1 cellular context compared by ENCODE assay signal in the genomic region with DNA sequence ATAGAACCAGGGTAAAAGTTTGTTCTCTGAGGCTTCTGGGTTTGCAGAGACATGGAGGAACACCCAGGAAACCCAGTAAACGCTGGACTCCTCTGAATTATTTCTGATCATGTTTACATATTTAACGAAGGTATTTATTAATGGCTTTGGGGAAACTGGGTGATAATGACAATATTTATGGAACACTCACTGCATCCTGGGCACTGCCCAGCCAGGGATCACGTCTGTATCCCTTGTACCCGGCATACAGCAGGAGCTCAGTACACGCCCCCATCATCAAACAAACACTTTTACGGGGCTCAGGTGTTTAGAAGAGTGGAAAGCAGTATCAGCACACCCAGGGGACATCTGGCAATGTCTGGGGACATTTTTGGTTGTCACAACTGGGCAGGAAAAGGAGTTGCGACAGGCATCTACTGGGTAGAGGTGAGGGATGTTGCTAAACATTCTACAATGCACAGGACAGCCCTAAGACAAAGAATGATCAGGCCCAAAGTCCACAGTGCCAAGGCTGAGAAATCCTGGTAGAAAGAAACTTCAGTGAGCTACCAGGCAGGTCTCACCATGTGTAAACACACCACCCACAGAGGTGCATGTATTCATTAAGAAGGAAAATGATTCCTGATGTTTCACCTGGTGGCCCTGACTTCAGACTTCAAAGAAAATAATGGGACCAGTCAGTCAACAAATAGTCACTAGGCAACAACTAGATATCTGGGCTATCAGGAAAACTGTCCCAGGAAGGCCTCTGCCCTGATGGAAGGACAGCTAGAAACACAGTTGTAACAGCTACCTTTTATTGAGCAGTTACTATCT.
TF ChIP-seq lines count a peak whose summit lies in the region.

No MANE protein-coding gene starts in this region.

TF ChIP-seq in HepG2, 621 proteins besides CTCF, POLR2A, EP300 and RAD21 (continued from another document):
- TF ChIP-seq HDAC2 (CRISPR knock-in tag; IDR thresholded peaks at IDR 0.05), result peak; percentile 89
- no peak for TF ChIP-seq GLI4 (CRISPR knock-in tag; IDR thresholded peaks at IDR 0.05; ENCODE audit: borderline replicate concordance)
- no peak for TF ChIP-seq GTF3A (CRISPR knock-in tag; conservative IDR thresholded peaks at IDR 0.05)
- peak; percentile 82 for TF ChIP-seq FOXP1 (IDR thresholded peaks at IDR 0.05)
- peak; percentile 87 for TF ChIP-seq FOXP1 (CRISPR knock-in tag; IDR thresholded peaks at IDR 0.05)
- TF ChIP-seq ZNF607 (CRISPR knock-in tag; IDR thresholded peaks at IDR 0.05; ENCODE audit: borderline replicate concordance), result no peak
- no peak for TF ChIP-seq MAFG (CRISPR knock-in tag; IDR thresholded peaks at IDR 0.05)
- TF ChIP-seq MEIS2 (CRISPR knock-in tag; IDR thresholded peaks at IDR 0.05), result 0 out of 2 replicates have a peak, but pooled peaks have one; percentile 3
- no peak for TF ChIP-seq ZNF496 (CRISPR knock-in tag; IDR thresholded peaks at IDR 0.05; ENCODE audit: insufficient replicate concordance)
- no peak for TF ChIP-seq DNMT1 (CRISPR knock-in tag; IDR thresholded peaks at IDR 0.05)
- TF ChIP-seq, protein P1, sequence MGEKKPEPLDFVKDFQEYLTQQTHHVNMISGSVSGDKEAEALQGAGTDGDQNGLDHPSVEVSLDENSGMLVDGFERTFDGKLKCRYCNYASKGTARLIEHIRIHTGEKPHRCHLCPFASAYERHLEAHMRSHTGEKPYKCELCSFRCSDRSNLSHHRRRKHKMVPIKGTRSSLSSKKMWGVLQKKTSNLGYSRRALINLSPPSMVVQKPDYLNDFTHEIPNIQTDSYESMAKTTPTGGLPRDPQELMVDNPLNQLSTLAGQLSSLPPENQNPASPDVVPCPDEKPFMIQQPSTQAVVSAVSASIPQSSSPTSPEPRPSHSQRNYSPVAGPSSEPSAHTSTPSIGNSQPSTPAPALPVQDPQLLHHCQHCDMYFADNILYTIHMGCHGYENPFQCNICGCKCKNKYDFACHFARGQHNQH (CRISPR knock-in tag; IDR thresholded peaks at IDR 0.05), result peak; percentile 98
- TF ChIP-seq, protein P2, sequence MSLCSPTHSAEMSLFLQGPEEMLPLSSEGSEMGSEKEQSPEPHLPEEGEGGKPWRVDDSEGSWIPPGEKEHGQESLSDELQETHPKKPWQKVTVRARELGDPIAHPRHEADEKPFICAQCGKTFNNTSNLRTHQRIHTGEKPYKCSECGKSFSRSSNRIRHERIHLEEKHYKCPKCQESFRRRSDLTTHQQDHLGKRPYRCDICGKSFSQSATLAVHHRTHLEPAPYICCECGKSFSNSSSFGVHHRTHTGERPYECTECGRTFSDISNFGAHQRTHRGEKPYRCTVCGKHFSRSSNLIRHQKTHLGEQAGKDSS (CRISPR knock-in tag; IDR thresholded peaks at IDR 0.05; ENCODE audit: borderline replicate concordance, low read depth), result no peak; the same call in 1 of the 2 replicates
- TF ChIP-seq ZFP36L2 (CRISPR knock-in tag; IDR thresholded peaks at IDR 0.05), result no peak
- TF ChIP-seq KLF15 (CRISPR knock-in tag; IDR thresholded peaks at IDR 0.05; ENCODE audit: borderline replicate concordance), result no peak
- TF ChIP-seq, protein P3, sequence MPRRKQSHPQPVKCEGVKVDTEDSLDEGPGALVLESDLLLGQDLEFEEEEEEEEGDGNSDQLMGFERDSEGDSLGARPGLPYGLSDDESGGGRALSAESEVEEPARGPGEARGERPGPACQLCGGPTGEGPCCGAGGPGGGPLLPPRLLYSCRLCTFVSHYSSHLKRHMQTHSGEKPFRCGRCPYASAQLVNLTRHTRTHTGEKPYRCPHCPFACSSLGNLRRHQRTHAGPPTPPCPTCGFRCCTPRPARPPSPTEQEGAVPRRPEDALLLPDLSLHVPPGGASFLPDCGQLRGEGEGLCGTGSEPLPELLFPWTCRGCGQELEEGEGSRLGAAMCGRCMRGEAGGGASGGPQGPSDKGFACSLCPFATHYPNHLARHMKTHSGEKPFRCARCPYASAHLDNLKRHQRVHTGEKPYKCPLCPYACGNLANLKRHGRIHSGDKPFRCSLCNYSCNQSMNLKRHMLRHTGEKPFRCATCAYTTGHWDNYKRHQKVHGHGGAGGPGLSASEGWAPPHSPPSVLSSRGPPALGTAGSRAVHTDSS (CRISPR knock-in tag; conservative IDR thresholded peaks at IDR 0.05), result no peak
- TF ChIP-seq ZNF724P (CRISPR knock-in tag; IDR thresholded peaks at IDR 0.05; ENCODE audit: borderline replicate concordance), result no peak
- TF ChIP-seq, protein P4, sequence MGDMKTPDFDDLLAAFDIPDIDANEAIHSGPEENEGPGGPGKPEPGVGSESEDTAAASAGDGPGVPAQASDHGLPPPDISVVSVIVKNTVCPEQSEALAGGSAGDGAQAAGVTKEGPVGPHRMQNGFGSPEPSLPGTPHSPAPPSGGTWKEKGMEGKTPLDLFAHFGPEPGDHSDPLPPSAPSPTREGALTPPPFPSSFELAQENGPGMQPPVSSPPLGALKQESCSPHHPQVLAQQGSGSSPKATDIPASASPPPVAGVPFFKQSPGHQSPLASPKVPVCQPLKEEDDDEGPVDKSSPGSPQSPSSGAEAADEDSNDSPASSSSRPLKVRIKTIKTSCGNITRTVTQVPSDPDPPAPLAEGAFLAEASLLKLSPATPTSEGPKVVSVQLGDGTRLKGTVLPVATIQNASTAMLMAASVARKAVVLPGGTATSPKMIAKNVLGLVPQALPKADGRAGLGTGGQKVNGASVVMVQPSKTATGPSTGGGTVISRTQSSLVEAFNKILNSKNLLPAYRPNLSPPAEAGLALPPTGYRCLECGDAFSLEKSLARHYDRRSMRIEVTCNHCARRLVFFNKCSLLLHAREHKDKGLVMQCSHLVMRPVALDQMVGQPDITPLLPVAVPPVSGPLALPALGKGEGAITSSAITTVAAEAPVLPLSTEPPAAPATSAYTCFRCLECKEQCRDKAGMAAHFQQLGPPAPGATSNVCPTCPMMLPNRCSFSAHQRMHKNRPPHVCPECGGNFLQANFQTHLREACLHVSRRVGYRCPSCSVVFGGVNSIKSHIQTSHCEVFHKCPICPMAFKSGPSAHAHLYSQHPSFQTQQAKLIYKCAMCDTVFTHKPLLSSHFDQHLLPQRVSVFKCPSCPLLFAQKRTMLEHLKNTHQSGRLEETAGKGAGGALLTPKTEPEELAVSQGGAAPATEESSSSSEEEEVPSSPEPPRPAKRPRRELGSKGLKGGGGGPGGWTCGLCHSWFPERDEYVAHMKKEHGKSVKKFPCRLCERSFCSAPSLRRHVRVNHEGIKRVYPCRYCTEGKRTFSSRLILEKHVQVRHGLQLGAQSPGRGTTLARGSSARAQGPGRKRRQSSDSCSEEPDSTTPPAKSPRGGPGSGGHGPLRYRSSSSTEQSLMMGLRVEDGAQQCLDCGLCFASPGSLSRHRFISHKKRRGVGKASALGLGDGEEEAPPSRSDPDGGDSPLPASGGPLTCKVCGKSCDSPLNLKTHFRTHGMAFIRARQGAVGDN (CRISPR knock-in tag; IDR thresholded peaks at IDR 0.05), result no peak
- TF ChIP-seq, protein P5, sequence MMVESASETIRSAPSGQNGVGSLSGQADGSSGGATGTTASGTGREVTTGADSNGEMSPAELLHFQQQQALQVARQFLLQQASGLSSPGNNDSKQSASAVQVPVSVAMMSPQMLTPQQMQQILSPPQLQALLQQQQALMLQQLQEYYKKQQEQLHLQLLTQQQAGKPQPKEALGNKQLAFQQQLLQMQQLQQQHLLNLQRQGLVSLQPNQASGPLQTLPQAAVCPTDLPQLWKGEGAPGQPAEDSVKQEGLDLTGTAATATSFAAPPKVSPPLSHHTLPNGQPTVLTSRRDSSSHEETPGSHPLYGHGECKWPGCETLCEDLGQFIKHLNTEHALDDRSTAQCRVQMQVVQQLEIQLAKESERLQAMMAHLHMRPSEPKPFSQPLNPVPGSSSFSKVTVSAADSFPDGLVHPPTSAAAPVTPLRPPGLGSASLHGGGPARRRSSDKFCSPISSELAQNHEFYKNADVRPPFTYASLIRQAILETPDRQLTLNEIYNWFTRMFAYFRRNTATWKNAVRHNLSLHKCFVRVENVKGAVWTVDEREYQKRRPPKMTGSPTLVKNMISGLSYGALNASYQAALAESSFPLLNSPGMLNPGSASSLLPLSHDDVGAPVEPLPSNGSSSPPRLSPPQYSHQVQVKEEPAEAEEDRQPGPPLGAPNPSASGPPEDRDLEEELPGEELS (CRISPR knock-in tag; IDR thresholded peaks at IDR 0.05), result peak; percentile 90
- no peak for TF ChIP-seq ZFAT (CRISPR knock-in tag; conservative IDR thresholded peaks at IDR 0.05)
- TF ChIP-seq, protein P6, sequence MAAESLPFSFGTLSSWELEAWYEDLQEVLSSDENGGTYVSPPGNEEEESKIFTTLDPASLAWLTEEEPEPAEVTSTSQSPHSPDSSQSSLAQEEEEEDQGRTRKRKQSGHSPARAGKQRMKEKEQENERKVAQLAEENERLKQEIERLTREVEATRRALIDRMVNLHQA (CRISPR knock-in tag; IDR thresholded peaks at IDR 0.05), result no peak
- TF ChIP-seq MATR3 (CRISPR knock-in tag; IDR thresholded peaks at IDR 0.05), result no peak
- 0 out of 2 replicates have a peak, but pooled peaks have one; percentile 62 for TF ChIP-seq NFIC (IDR thresholded peaks at IDR 0.05; ENCODE audit: low read length)
- TF ChIP-seq, protein P7, sequence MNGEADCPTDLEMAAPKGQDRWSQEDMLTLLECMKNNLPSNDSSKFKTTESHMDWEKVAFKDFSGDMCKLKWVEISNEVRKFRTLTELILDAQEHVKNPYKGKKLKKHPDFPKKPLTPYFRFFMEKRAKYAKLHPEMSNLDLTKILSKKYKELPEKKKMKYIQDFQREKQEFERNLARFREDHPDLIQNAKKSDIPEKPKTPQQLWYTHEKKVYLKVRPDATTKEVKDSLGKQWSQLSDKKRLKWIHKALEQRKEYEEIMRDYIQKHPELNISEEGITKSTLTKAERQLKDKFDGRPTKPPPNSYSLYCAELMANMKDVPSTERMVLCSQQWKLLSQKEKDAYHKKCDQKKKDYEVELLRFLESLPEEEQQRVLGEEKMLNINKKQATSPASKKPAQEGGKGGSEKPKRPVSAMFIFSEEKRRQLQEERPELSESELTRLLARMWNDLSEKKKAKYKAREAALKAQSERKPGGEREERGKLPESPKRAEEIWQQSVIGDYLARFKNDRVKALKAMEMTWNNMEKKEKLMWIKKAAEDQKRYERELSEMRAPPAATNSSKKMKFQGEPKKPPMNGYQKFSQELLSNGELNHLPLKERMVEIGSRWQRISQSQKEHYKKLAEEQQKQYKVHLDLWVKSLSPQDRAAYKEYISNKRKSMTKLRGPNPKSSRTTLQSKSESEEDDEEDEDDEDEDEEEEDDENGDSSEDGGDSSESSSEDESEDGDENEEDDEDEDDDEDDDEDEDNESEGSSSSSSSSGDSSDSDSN (CRISPR knock-in tag; IDR thresholded peaks at IDR 0.05), result peak; percentile 51
- TF ChIP-seq, protein P8, sequence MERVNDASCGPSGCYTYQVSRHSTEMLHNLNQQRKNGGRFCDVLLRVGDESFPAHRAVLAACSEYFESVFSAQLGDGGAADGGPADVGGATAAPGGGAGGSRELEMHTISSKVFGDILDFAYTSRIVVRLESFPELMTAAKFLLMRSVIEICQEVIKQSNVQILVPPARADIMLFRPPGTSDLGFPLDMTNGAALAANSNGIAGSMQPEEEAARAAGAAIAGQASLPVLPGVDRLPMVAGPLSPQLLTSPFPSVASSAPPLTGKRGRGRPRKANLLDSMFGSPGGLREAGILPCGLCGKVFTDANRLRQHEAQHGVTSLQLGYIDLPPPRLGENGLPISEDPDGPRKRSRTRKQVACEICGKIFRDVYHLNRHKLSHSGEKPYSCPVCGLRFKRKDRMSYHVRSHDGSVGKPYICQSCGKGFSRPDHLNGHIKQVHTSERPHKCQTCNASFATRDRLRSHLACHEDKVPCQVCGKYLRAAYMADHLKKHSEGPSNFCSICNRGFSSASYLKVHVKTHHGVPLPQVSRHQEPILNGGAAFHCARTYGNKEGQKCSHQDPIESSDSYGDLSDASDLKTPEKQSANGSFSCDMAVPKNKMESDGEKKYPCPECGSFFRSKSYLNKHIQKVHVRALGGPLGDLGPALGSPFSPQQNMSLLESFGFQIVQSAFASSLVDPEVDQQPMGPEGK (CRISPR knock-in tag; IDR thresholded peaks at IDR 0.05), result peak; percentile 88
- no peak for TF ChIP-seq SETDB1 (CRISPR knock-in tag; IDR thresholded peaks at IDR 0.05; ENCODE audit: borderline replicate concordance)
- TF ChIP-seq NFE2 (CRISPR knock-in tag; IDR thresholded peaks at IDR 0.05), result no peak
- TF ChIP-seq ZNF138 (CRISPR knock-in tag; IDR thresholded peaks at IDR 0.05; ENCODE audit: low read depth), result no peak
- no peak for TF ChIP-seq ZBTB38 (CRISPR knock-in tag; IDR thresholded peaks at IDR 0.05)
- TF ChIP-seq, protein P9, sequence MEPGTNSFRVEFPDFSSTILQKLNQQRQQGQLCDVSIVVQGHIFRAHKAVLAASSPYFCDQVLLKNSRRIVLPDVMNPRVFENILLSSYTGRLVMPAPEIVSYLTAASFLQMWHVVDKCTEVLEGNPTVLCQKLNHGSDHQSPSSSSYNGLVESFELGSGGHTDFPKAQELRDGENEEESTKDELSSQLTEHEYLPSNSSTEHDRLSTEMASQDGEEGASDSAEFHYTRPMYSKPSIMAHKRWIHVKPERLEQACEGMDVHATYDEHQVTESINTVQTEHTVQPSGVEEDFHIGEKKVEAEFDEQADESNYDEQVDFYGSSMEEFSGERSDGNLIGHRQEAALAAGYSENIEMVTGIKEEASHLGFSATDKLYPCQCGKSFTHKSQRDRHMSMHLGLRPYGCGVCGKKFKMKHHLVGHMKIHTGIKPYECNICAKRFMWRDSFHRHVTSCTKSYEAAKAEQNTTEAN (CRISPR knock-in tag; conservative IDR thresholded peaks at IDR 0.05), result no peak
- no peak for TF ChIP-seq ZNF572 (CRISPR knock-in tag; IDR thresholded peaks at IDR 0.05)
- peak; percentile 53; the same call in 1 of the 2 replicates for TF ChIP-seq CC2D1A (CRISPR knock-in tag; IDR thresholded peaks at IDR 0.05)
- TF ChIP-seq ZSCAN22 (CRISPR knock-in tag; IDR thresholded peaks at IDR 0.05), result no peak
- no peak for TF ChIP-seq ZNF570 (CRISPR knock-in tag; IDR thresholded peaks at IDR 0.05; ENCODE audit: borderline replicate concordance)
- TF ChIP-seq CHD2 (IDR thresholded peaks at IDR 0.05; ENCODE audit: low read depth, low read length), result no peak
- TF ChIP-seq TBP (CRISPR knock-in tag; IDR thresholded peaks at IDR 0.05), result no peak
- no peak for TF ChIP-seq ZSCAN21 (CRISPR knock-in tag; IDR thresholded peaks at IDR 0.05; ENCODE audit: borderline replicate concordance)
- TF ChIP-seq BRCA1 (CRISPR knock-in tag; IDR thresholded peaks at IDR 0.05), result no peak
- no peak; the same call in 1 of the 2 replicates for TF ChIP-seq SOX13 (IDR thresholded peaks at IDR 0.05)
- TF ChIP-seq SOX13 (CRISPR knock-in tag; conservative IDR thresholded peaks at IDR 0.05 in 1 of 2, IDR thresholded peaks at IDR 0.05 in 1 of 2), result peak in 1 of 2 experiments; percentile 95; a peak in 2 of 4 replicates
- no peak for TF ChIP-seq IKZF1 (IDR thresholded peaks at IDR 0.05)
- peak; percentile 52; the same call in 1 of the 2 replicates for TF ChIP-seq YEATS2 (CRISPR knock-in tag; IDR thresholded peaks at IDR 0.05; ENCODE audit: borderline replicate concordance)
- TF ChIP-seq, protein P10, sequence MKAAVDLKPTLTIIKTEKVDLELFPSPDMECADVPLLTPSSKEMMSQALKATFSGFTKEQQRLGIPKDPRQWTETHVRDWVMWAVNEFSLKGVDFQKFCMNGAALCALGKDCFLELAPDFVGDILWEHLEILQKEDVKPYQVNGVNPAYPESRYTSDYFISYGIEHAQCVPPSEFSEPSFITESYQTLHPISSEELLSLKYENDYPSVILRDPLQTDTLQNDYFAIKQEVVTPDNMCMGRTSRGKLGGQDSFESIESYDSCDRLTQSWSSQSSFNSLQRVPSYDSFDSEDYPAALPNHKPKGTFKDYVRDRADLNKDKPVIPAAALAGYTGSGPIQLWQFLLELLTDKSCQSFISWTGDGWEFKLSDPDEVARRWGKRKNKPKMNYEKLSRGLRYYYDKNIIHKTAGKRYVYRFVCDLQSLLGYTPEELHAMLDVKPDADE (CRISPR knock-in tag; IDR thresholded peaks at IDR 0.05), result no peak
- no peak for TF ChIP-seq ZC3H13 (CRISPR knock-in tag; IDR thresholded peaks at IDR 0.05)
- no peak for TF ChIP-seq SYNCRIP (IDR thresholded peaks at IDR 0.05; ENCODE audit: insufficient read depth, low read depth, low read length)
- no peak for TF ChIP-seq ZBTB7B (CRISPR knock-in tag; IDR thresholded peaks at IDR 0.05)
- TF ChIP-seq NBN (conservative IDR thresholded peaks at IDR 0.05), result no peak
